In genomic region chr17:57895382-57896060, GRCh38 we compare ENCODE assay signal across 13 cellular contexts. TPM values are rescaled to one million over a fixed set of nuclear protein-coding genes. Genes with fewer than 3 reads are reported as not detected.
DNase-seq lines count a peak whose midpoint lies in the region; ATAC-seq and TF ChIP-seq lines count a peak whose summit lies in the region.
"Had no signal": no experiment of that assay in that cellular context is flagged by ENCODE, and none has a peak within 500 bp of the region (broad histone marks: within the 10 kb centered on the region; RNA-seq: fewer than 3 reads in every experiment).

No MANE protein-coding gene starts in this region.

- peak overlapping the region; percentile 3 for H4K8ac ChIP-seq in mesenchymal stem cell (ENCODE audit: low read length)

- TF ChIP-seq POLR2A in transverse colon (IDR thresholded peaks at IDR 0.05) = no peak

- H3K9ac ChIP-seq in mesenchymal stem cell (ENCODE audit: low read length) = peak overlapping the region; percentile 6

- peaks cover 57% of the 10 kb centered on the region for H3K4me1 ChIP-seq in mesenchymal stem cell (ENCODE audit: control insufficient read depth, insufficient read depth, low read depth, low read length)
- H3K4me1 ChIP-seq in transverse colon = peaks cover 55 to 82% (median 63%) of the 10 kb centered on the region in 4 donors

- no peaks in the 10 kb centered on the region for H3K9me3 ChIP-seq in mesenchymal stem cell (ENCODE audit: control insufficient read depth, low read length)
- no peaks in the 10 kb centered on the region for H3K9me3 ChIP-seq in transverse colon
- H3K9me3 ChIP-seq: SJSA1 had no signal

- no peak overlapping the region for H2AFZ ChIP-seq in mesenchymal stem cell (ENCODE audit: low read depth, low read length)

- peaks cover 19% of the 10 kb centered on the region for H3K79me1 ChIP-seq in mesenchymal stem cell (replicated peaks; ENCODE audit: low read length, poor library complexity, severe bottlenecking)

- H3K4me3 ChIP-seq in mesenchymal stem cell (ENCODE audit: insufficient read depth in 1 of 2, low read depth in 1 of 2, low read length in 2 of 2) (no peak overlapping the region), transverse colon (no peak overlapping the region), brain microvascular endothelial cell (ENCODE audit: low read depth, low read length) (no peak overlapping the region)
- H3K4me3 ChIP-seq: SJSA1 had no signal

- H3K18ac ChIP-seq in mesenchymal stem cell (ENCODE audit: low read depth in 1 of 2, low read length in 2 of 2) = peak overlapping the region; percentile 4 to 25

- H3K23ac ChIP-seq in mesenchymal stem cell (ENCODE audit: low read length in 2 of 2) = no peak overlapping the region

- peak overlapping the region; percentile 27 to 64 for H2BK12ac ChIP-seq in mesenchymal stem cell (ENCODE audit: low read length in 2 of 2)

- ATAC-seq in GM21381 (IDR thresholded peaks at IDR 0.05; ENCODE audit: unreplicated experiment) = no peak
- no peak for ATAC-seq in GM21576 (IDR thresholded peaks at IDR 0.05; ENCODE audit: unreplicated experiment)

- no peaks in the 10 kb centered on the region for H3K27me3 ChIP-seq in mesenchymal stem cell (ENCODE audit: control insufficient read depth in 1 of 2, insufficient read depth in 1 of 2, low read length in 2 of 2)
- no peaks in the 10 kb centered on the region for H3K27me3 ChIP-seq in transverse colon
- no peaks in the 10 kb centered on the region for H3K27me3 ChIP-seq in brain microvascular endothelial cell (replicated peaks)
- H3K27me3 ChIP-seq: SJSA1 had no signal

- intact Hi-C loops in transverse colon (cut with DNase I; ENCODE audit: low total_unique reads) = no loop called here

- H4K91ac ChIP-seq in mesenchymal stem cell (ENCODE audit: low read length) = peak overlapping the region; percentile 44

- H3K14ac ChIP-seq in mesenchymal stem cell (ENCODE audit: low read length in 2 of 2) = no peak overlapping the region

- H3K4me2 ChIP-seq in mesenchymal stem cell (ENCODE audit: low read length, poor library complexity, severe bottlenecking) = no peak overlapping the region

- 90% methylated on average over 7 of the region's 8 CpGs for WGBS in mesenchymal stem cell
- 65% methylated on average over 8 of the region's 8 CpGs; no CpG with 5 or more reads in 1 of the 2 donors for WGBS in transverse colon (ENCODE audit: low coverage in 1 of 2), 2 donors

- no peak for TF ChIP-seq EP300 in transverse colon (IDR thresholded peaks at IDR 0.05; ENCODE audit: low read depth)

- DNase-seq in NCI-H2081 (lab: John Stamatoyannopoulos, UW) = peak; percentile 40 to 43
- no peak for DNase-seq in NCI-H2081 treated with DMSO at 0.1 percent for 48 hours (lab: John Stamatoyannopoulos, UW)
- peak; percentile 86 for DNase-seq in mesenchymal stem cell
- no peak for DNase-seq in transverse colon
- DNase-seq in brain microvascular endothelial cell = no peak
- DNase-seq: Kasumi-1; NCI-H446 treated with DMSO at 0.1 percent for 48 hours; stimulated activated CD4-positive, alpha-beta T cell treated with anti-CD3 and anti-CD28 coated beads, Interleukin-4, amount 100 ng/mL, for 4 hours had no signal

- peak overlapping the region; percentile 12 for H3K27ac ChIP-seq in cingulate gyrus (ENCODE audit: low read depth, low read length)
- no peak overlapping the region for H3K27ac ChIP-seq in mesenchymal stem cell (ENCODE audit: low read length, poor library complexity, severe bottlenecking)
- H3K27ac ChIP-seq in transverse colon = peak overlapping the region; percentile 88 to 98 (median 92)
- H3K27ac ChIP-seq in brain microvascular endothelial cell = no peak overlapping the region
- H3K27ac ChIP-seq: SJSA1, VCaP had no signal

- peak overlapping the region; percentile 4 to 49 for H3K4ac ChIP-seq in mesenchymal stem cell (ENCODE audit: low read depth in 1 of 2, low read length in 2 of 2)

- H2BK5ac ChIP-seq in mesenchymal stem cell (ENCODE audit: low read depth, low read length, poor library complexity, severe bottlenecking) = no peak overlapping the region

- H2BK120ac ChIP-seq in mesenchymal stem cell (ENCODE audit: low read depth, low read length) = no peak overlapping the region

- H3K36me3 ChIP-seq in mesenchymal stem cell (ENCODE audit: control insufficient read depth in 1 of 2, insufficient read depth in 2 of 2, low read depth in 1 of 2, low read length in 2 of 2) = peaks cover 0 to 8% of the 10 kb centered on the region in 2 experiments
- H3K36me3 ChIP-seq in transverse colon = no peaks in the 10 kb centered on the region
- no peaks in the 10 kb centered on the region for H3K36me3 ChIP-seq in brain microvascular endothelial cell (replicated peaks)

- H2AK5ac ChIP-seq in mesenchymal stem cell (ENCODE audit: low read length, severe bottlenecking) = peak overlapping the region; percentile 57

- in situ Hi-C loops in transverse colon (cut with MboI; ENCODE audit: low pct_ligation_motif_present in 1 of 4, low pct_unique_long_range_greater_than_20kb in 1 of 4, low sequenced_read_pairs in 3 of 4) = no loop called here
- in situ Hi-C loops in brain microvascular endothelial cell (cut with HindIII; ENCODE audit: low pct_ligation_motif_present, low sequenced_read_pairs) = no loop called here

- H2BK15ac ChIP-seq in mesenchymal stem cell (ENCODE audit: low read depth, poor library complexity, severe bottlenecking) = peak overlapping the region; percentile 60

- no peak for TF ChIP-seq CTCF in transverse colon (IDR thresholded peaks at IDR 0.05)
- no peak for TF ChIP-seq CTCF in brain microvascular endothelial cell (IDR thresholded peaks at IDR 0.05; ENCODE audit: low read depth, low read length, missing control alignments)

RNA-seq across cellular contexts. Expression of gene MRPS23, which starts 45.7 kb away (rescaled TPM):
- polyA plus RNA-seq in mesenchymal stem cell (2013, experiment 1 of 2) = 23.0 TPM
- 21.0 TPM for polyA plus RNA-seq in mesenchymal stem cell (2013, experiment 2 of 2)
- 10 to 100 TPM in 1 of 4 donors, 1 to 10 TPM in 2, under 1 TPM in 1; 0.37 to 11.1 (median 6.5) TPM for total RNA-seq in transverse colon

RNA-seq across cellular contexts. Expression of gene CUEDC1, which starts 59.7 kb away (rescaled TPM):
- polyA plus RNA-seq in mesenchymal stem cell (2013, experiment 1 of 2) = 23.1 TPM
- polyA plus RNA-seq in mesenchymal stem cell (2013, experiment 2 of 2) = 22.1 TPM
- 10 to 100 TPM; 20.2 to 27.3 (median 24.6) TPM for total RNA-seq in transverse colon

Comparison
In these comparisons a context has a peak if more than half of its experiments do, and no peak if none do; other contexts are left out.
1. DNase-seq: peak in NCI-H2081 (2 of 2) and mesenchymal stem cell (single experiment); none in NCI-H2081 treated with DMSO at 0.1 percent for 48 hours (single experiment), transverse colon (single experiment) and brain microvascular endothelial cell (single experiment).
2. H3K27ac ChIP-seq: peak in cingulate gyrus (single experiment) and transverse colon (4 of 4); none in mesenchymal stem cell (single experiment) and brain microvascular endothelial cell (single experiment).